In the genomic region with DNA sequence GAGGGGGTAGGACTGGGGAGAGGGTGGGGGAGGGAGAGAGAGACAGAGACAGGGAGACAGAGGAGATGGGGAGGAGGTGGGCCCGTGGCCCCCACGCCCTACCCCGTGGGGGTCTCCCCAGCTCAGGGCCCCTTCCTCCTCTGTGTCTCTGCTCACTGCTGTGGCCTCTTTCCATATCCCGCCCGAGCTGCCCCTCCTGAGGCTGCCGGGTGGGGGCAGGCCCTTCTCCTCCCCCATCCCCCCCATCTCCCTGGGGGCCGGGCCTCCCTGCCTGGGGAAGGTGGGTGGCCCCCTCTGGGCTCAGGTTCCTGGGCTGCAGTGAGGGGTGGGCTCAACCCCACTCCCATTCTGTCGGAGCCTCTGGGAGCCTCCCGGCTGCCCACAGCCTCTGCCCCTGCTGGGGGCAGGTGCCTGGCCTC, we compare ENCODE assay signal across 8 cellular contexts. TPM values are rescaled to one million over a fixed set of nuclear protein-coding genes. Genes with fewer than 3 reads are reported as not detected.
A peak's percentile ranks its signal among the peaks of the same experiment; 100 is the strongest.
DNase-seq lines count a peak whose midpoint lies in the region; ATAC-seq and TF ChIP-seq lines count a peak whose summit lies in the region.

No MANE protein-coding gene starts in this region.

- H3K4me1 ChIP-seq in esophagus (ENCODE audit: control insufficient read depth in 2 of 2, insufficient read depth in 2 of 2, low read length in 1 of 2) = peaks cover 5 to 13% of the 10 kb centered on the region in 2 donors
- H3K4me1 ChIP-seq in thymus (ENCODE audit: control insufficient read depth, insufficient read depth, low read length) = peaks cover 47% of the 10 kb centered on the region
- H3K4me1 ChIP-seq in body of pancreas = peaks cover 8% of the 10 kb centered on the region

- H3K9me3 ChIP-seq in esophagus (ENCODE audit: control insufficient read depth in 2 of 2, insufficient read depth in 1 of 2, low read depth in 1 of 2, low read length in 1 of 2) = peaks cover 0 to 2% of the 10 kb centered on the region in 2 donors
- no peaks in the 10 kb centered on the region for H3K9me3 ChIP-seq in thymus (ENCODE audit: control insufficient read depth)
- H3K9me3 ChIP-seq in body of pancreas = no peaks in the 10 kb centered on the region

- H3K36me3 ChIP-seq in esophagus (ENCODE audit: control insufficient read depth in 2 of 2, insufficient read depth in 2 of 2, low read length in 1 of 2) (no peaks in the 10 kb centered on the region), thymus (ENCODE audit: control insufficient read depth, insufficient read depth) (no peaks in the 10 kb centered on the region), body of pancreas (replicated peaks in 1 of 2; ENCODE audit: insufficient read depth in 1 of 2, low read depth in 2 of 2) (no peaks in the 10 kb centered on the region)

- TF ChIP-seq POLR2A in body of pancreas (IDR thresholded peaks at IDR 0.05) = no peak

- no peak overlapping the region for H3K4me3 ChIP-seq in esophagus (ENCODE audit: low read depth in 1 of 2, low read length in 2 of 2)
- H3K4me3 ChIP-seq in thymus (ENCODE audit: low read length) = peak overlapping the region; percentile 48
- no peak overlapping the region for H3K4me3 ChIP-seq in body of pancreas

- no peaks in the 10 kb centered on the region for H3K27me3 ChIP-seq in esophagus (ENCODE audit: control insufficient read depth in 1 of 2, insufficient read depth in 2 of 2, low read length in 2 of 2)
- no peaks in the 10 kb centered on the region for H3K27me3 ChIP-seq in thymus (ENCODE audit: control insufficient read depth, insufficient read depth)
- H3K27me3 ChIP-seq in body of pancreas = peaks cover 0 to 12% of the 10 kb centered on the region in 2 donors

- intact Hi-C loops in body of pancreas (cut with DNase I) = no loop called here

- 27 to 53% methylated on average over 3 to 9 of the region's 9 CpGs for WGBS in esophagus, 2 donors
- WGBS in thymus = 16% methylated on average over 9 of the region's 9 CpGs
- 27% methylated on average over 4 to 8 of the region's 9 CpGs for WGBS in body of pancreas, 2 donors

- DNase-seq in activated effector memory CD4-positive, alpha-beta T cell treated with anti-CD3 and anti-CD28 coated beads, Interleukin-2, amount 50 U/mL, for 16 hours = peak; percentile 71
- no peak for DNase-seq in activated effector memory CD4-positive, alpha-beta T cell treated with Interleukin-2 at 50 U/mL for 16 hours
- DNase-seq in NCI-H774 (lab: John Stamatoyannopoulos, UW) (no peak), NCI-H187 treated with DMSO at 0.1 percent for 48 hours (lab: John Stamatoyannopoulos, UW) (no peak), body of pancreas (no peak)

- ATAC-seq in HG03342 (IDR thresholded peaks at IDR 0.05; ENCODE audit: unreplicated experiment) (peak; percentile 16), body of pancreas (no peak)

- peak overlapping the region; percentile 68 to 69 for H3K27ac ChIP-seq in esophagus (ENCODE audit: low read depth in 2 of 2, low read length in 1 of 2)
- peak overlapping the region; percentile 90 for H3K27ac ChIP-seq in thymus (ENCODE audit: low read depth)
- H3K27ac ChIP-seq in body of pancreas = peak overlapping the region in 1 of 4 donors; percentile 34

- TF ChIP-seq CTCF in body of pancreas (IDR thresholded peaks at IDR 0.05) = no peak

RNA-seq across cellular contexts. Expression of a gene that starts 0.3 kb away (rescaled TPM):
- polyA plus RNA-seq in esophagus (under 1 TPM; 0.54 to 0.73 TPM), thymus (12.7 TPM)
- total RNA-seq in body of pancreas = 1 to 10 TPM in 1 of 2 donors, under 1 TPM in 1; 0.99 to 1.3 TPM

RNA-seq across cellular contexts. Expression of a gene that starts 10.5 kb away (rescaled TPM):
- polyA plus RNA-seq in esophagus (under 1 TPM; 0.06 to 0.28 TPM), thymus (3.7 TPM)
- total RNA-seq in body of pancreas = not detected

RNA-seq across cellular contexts. Expression of a gene that starts 50.0 kb away (rescaled TPM):
- polyA plus RNA-seq in esophagus (under 1 TPM in 1 of 2 donors, not detected in 1; 0.04 TPM), thymus (1.1 TPM)
- not detected for total RNA-seq in body of pancreas
